ENCODE assay signal across 19 cellular contexts in genomic region chr12:2581293-2582045, GRCh38.
A peak's percentile ranks its signal among the peaks of the same experiment; 100 is the strongest.
DNase-seq lines count a peak whose midpoint lies in the region; ATAC-seq and TF ChIP-seq lines count a peak whose summit lies in the region.
"Had no signal": no experiment of that assay in that cellular context is flagged by ENCODE, and none has a peak within 500 bp of the region (broad histone marks: within the 10 kb centered on the region; RNA-seq: fewer than 3 reads in every experiment).

No MANE protein-coding gene starts in this region.

- H3K27ac ChIP-seq in spleen: no peak overlapping the region
- H3K27ac ChIP-seq: BLaER1, HL-60 had no signal

- peak; percentile 9 for TF ChIP-seq CTCF in progenitor cell of endocrine pancreas (IDR thresholded peaks at IDR 0.05; ENCODE audit: unreplicated experiment)
- no peak for TF ChIP-seq CTCF in spleen (IDR thresholded peaks at IDR 0.05 in 8 of 11, conservative IDR thresholded peaks at IDR 0.05 in 3 of 11)

- H3K4me1 Mint-ChIP-seq in progenitor cell of endocrine pancreas (ENCODE audit: low read depth): no peaks in the 10 kb centered on the region

- no peaks in the 10 kb centered on the region for H3K9me3 Mint-ChIP-seq in progenitor cell of endocrine pancreas (ENCODE audit: low read depth)
- H3K9me3 Mint-ChIP-seq: CD8-positive, alpha-beta memory T cell; HFFc6 had no signal

- peak; percentile 9 for DNase-seq in activated effector memory CD4-positive, alpha-beta T cell treated with anti-CD3 and anti-CD28 coated beads, Interleukin-2, amount 50 U/mL, for 16 hours
- no peak for DNase-seq in activated effector memory CD4-positive, alpha-beta T cell treated with Interleukin-2 at 50 U/mL for 16 hours
- peak; percentile 21 for DNase-seq in left kidney (ENCODE audit: low read depth, low spot score)
- no peak for DNase-seq in progenitor cell of endocrine pancreas (ENCODE audit: low spot score, unreplicated experiment)
- DNase-seq in spleen: no peak
- DNase-seq in NCI-H1105 treated with DMSO at 0.1 percent for 48 hours (lab: John Stamatoyannopoulos, UW): no peak
- DNase-seq: 8988T; AML-193; Caco-2; CD8-positive, alpha-beta memory T cell; DND-41; GDM1; GOT3; HFFc6 had no signal

- intact Hi-C loops in spleen (cut with DNase I; ENCODE audit: low total_unique reads): loop anchor here (10.0 kb wide), 1 partner anchor 527 kb away; the partner anchor contains the start of gene CACNA1C

- no peaks in the 10 kb centered on the region for H3K36me3 Mint-ChIP-seq in progenitor cell of endocrine pancreas (ENCODE audit: insufficient read depth)
- H3K36me3 Mint-ChIP-seq: CD8-positive, alpha-beta memory T cell had no signal

- no peak overlapping the region for H3K27ac Mint-ChIP-seq in progenitor cell of endocrine pancreas
- H3K27ac Mint-ChIP-seq: HFFc6 had no signal

- no peaks in the 10 kb centered on the region for H3K36me3 ChIP-seq in spleen
- H3K36me3 ChIP-seq: BLaER1, HAP-1 had no signal

- no peaks in the 10 kb centered on the region for H3K9me3 ChIP-seq in spleen
- H3K9me3 ChIP-seq: BLaER1, Caco-2, HAP-1 had no signal

- no peak overlapping the region for H3K4me3 Mint-ChIP-seq in progenitor cell of endocrine pancreas (ENCODE audit: low read depth)
- H3K4me3 Mint-ChIP-seq: CD8-positive, alpha-beta memory T cell had no signal

- peaks cover 0 to 16% (median 11%) of the 10 kb centered on the region in 6 donors for H3K4me1 ChIP-seq in spleen
- H3K4me1 ChIP-seq: Caco-2, HAP-1 had no signal

- TF ChIP-seq POLR2A in spleen (IDR thresholded peaks at IDR 0.05): no peak

- 85 to 89% (median 88%) methylated on average over 14 to 15 of the region's 15 CpGs for WGBS in spleen, 5 donors

- H3K4me3 ChIP-seq in spleen: no peak overlapping the region
- H3K4me3 ChIP-seq: BLaER1, HAP-1, K562 had no signal

- H3K27me3 ChIP-seq in spleen (replicated peaks in 1 of 7): peaks cover 0 to 41% (median 0%) of the 10 kb centered on the region in 7 donors

- H3K27me3 Mint-ChIP-seq in progenitor cell of endocrine pancreas: peaks cover 75% of the 10 kb centered on the region

- no peak for ATAC-seq in GM19035 (IDR thresholded peaks at IDR 0.05; ENCODE audit: unreplicated experiment)
- ATAC-seq: K562 had no signal

Comparison
In these comparisons a context has a peak if more than half of its experiments do, and no peak if none do; other contexts are left out.
1. DNase-seq: peak in activated effector memory CD4-positive, alpha-beta T cell treated with anti-CD3 and anti-CD28 coated beads, Interleukin-2, amount 50 U/mL, for 16 hours (single experiment) and left kidney (single experiment); none in activated effector memory CD4-positive, alpha-beta T cell treated with Interleukin-2 at 50 U/mL for 16 hours (single experiment), progenitor cell of endocrine pancreas (single experiment), spleen (single experiment) and NCI-H1105 treated with DMSO at 0.1 percent for 48 hours (single experiment).